Comparison of ENCODE assay signal across 22 cellular contexts in the genomic region with DNA sequence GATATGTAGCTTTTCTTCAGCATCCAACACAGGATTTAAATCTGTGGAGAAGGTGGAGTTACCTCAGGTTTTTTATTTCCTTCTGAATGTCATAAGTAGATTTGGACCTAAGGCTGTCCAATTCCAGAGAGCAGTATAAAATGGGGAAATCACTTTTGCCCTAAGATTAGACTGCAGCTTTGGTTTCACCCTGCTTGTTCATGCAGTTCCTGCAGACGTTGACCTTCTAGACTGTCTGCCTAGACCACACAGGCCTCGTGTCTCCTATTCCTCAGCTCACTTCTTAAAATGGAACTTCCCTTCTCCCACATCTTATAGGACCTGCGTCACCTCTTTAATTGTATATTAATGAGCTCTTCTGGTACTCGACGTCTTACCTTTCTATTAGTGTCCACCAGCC. TPM values are rescaled to one million over a fixed set of nuclear protein-coding genes. Genes with fewer than 3 reads are reported as not detected.
DNase-seq lines count a peak whose midpoint lies in the region; ATAC-seq and TF ChIP-seq lines count a peak whose summit lies in the region.
"Had no signal": no experiment of that assay in that cellular context is flagged by ENCODE, and none has a peak within 500 bp of the region (broad histone marks: within the 10 kb centered on the region; RNA-seq: fewer than 3 reads in every experiment).

No MANE protein-coding gene starts in this region.

- TF ChIP-seq CTCF in adrenal gland (IDR thresholded peaks at IDR 0.05): no peak
- TF ChIP-seq CTCF in lower lobe of right lung (IDR thresholded peaks at IDR 0.05): no peak

- H3K4me3 ChIP-seq in adrenal gland: no peak overlapping the region
- H3K4me3 ChIP-seq in lower lobe of right lung: no peak overlapping the region
- H3K4me3 ChIP-seq: A549, Peyer's patch, skin epidermis had no signal

- no peaks in the 10 kb centered on the region for H3K9me3 ChIP-seq in adrenal gland (replicated peaks in 1 of 3)
- no peaks in the 10 kb centered on the region for H3K9me3 ChIP-seq in lower lobe of right lung
- H3K9me3 ChIP-seq: A549, Peyer's patch had no signal

- DNase-seq in activated naive CD4-positive, alpha-beta T cell treated with anti-CD3 and anti-CD28 coated beads, Interleukin-2, amount 10 ng/mL, durations not matched to agents 7 days and 5 days: no peak
- peak in 2 of 7 donors; percentile 31 to 32 for DNase-seq in adrenal gland
- DNase-seq in lower lobe of right lung: no peak
- DNase-seq in substantia nigra (lab: John Stamatoyannopoulos, UW): peak in 5 of 49 donors; percentile 1 to 27 (median 11)
- DNase-seq in activated effector memory CD4-positive, alpha-beta T cell treated with anti-CD3 and anti-CD28 coated beads, Interleukin-2, amount 50 U/mL, for 16 hours: no peak
- DNase-seq in activated CD4-positive, alpha-beta T cell treated with anti-CD3 and anti-CD28 coated beads, Interleukin-2, amount 10 ng/mL, durations not matched to agents 24 days and 14 days: no peak
- DNase-seq: activated CD8-positive, alpha-beta T cell treated with anti-CD3 and anti-CD28 coated beads, Interleukin-2, amount 10 ng/mL, durations not matched to agents 7 days and 5 days; activated naive CD8-positive, alpha-beta T cell treated with anti-CD3 and anti-CD28 coated beads, Interleukin-2, amount 50 U/mL, for 24 hours; activated T-cell treated with anti-CD3 and anti-CD28 coated beads, Interleukin-2, amount 50 U/mL, for 72 hours; H7; kidney; NCI-H1092 treated with DMSO at 0.1 percent for 48 hours; NCI-H2107; NCI-H69; occipital lobe; Peyer's patch; SW 1271 had no signal

- H3K4me1 ChIP-seq in adrenal gland (replicated peaks in 1 of 2) (peaks cover 0 to 14% of the 10 kb centered on the region in 2 donors), lower lobe of right lung (peaks cover 13% of the 10 kb centered on the region)
- H3K4me1 ChIP-seq: Peyer's patch had no signal

- H3K27ac ChIP-seq in adrenal gland (peak overlapping the region in 3 of 5 donors; percentile 9 to 89 (median 84)), lower lobe of right lung (peak overlapping the region; percentile 40), substantia nigra (ENCODE audit: low read depth, low read length, poor library complexity, severe bottlenecking) (peak overlapping the region; percentile 27)

- intact Hi-C loops in adrenal gland (cut with DNase I) (no loop called here), lower lobe of right lung (cut with DNase I) (no loop called here)
- intact Hi-C loops in activated CD4-positive, alpha-beta T cell treated with anti-CD3 and anti-CD28 coated beads, Interleukin-2, amount 10 ng/mL, durations not matched to agents 24 days and 14 days (cut with micrococcal nuclease): no loop called here

- H3K36me3 Mint-ChIP-seq in activated naive CD4-positive, alpha-beta T cell treated with anti-CD3 and anti-CD28 coated beads, Interleukin-2, amount 50 U/mL, for 24 hours: no peaks in the 10 kb centered on the region
- no peaks in the 10 kb centered on the region for H3K36me3 Mint-ChIP-seq in activated naive CD4-positive, alpha-beta T cell treated with anti-CD3 and anti-CD28 coated beads, Interleukin-2, amount 10 ng/mL, durations not matched to agents 7 days and 5 days
- H3K36me3 Mint-ChIP-seq in activated CD4-positive, alpha-beta T cell treated with anti-CD3 and anti-CD28 coated beads, Interleukin-2, amount 10 ng/mL, durations not matched to agents 24 days and 14 days (ENCODE audit: low read depth): peaks cover 2% of the 10 kb centered on the region

- peak overlapping the region; percentile 7 for H3K27ac Mint-ChIP-seq in activated naive CD4-positive, alpha-beta T cell treated with anti-CD3 and anti-CD28 coated beads, Interleukin-2, amount 50 U/mL, for 24 hours
- no peak overlapping the region for H3K27ac Mint-ChIP-seq in activated naive CD4-positive, alpha-beta T cell treated with anti-CD3 and anti-CD28 coated beads, Interleukin-2, amount 10 ng/mL, durations not matched to agents 7 days and 5 days
- H3K27ac Mint-ChIP-seq in activated CD4-positive, alpha-beta T cell treated with anti-CD3 and anti-CD28 coated beads, Interleukin-2, amount 10 ng/mL, durations not matched to agents 24 days and 14 days: no peak overlapping the region
- H3K27ac Mint-ChIP-seq: activated CD8-positive, alpha-beta T cell treated with anti-CD3 and anti-CD28 coated beads, Interleukin-2, amount 10 ng/mL, durations not matched to agents 7 days and 5 days; activated naive CD8-positive, alpha-beta T cell treated with anti-CD3 and anti-CD28 coated beads, Interleukin-2, amount 50 U/mL, for 24 hours; activated T-cell treated with anti-CD3 and anti-CD28 coated beads, Interleukin-2, amount 50 U/mL, for 72 hours had no signal

- H3K36me3 ChIP-seq in adrenal gland (replicated peaks in 1 of 2): no peaks in the 10 kb centered on the region
- H3K36me3 ChIP-seq in lower lobe of right lung: no peaks in the 10 kb centered on the region
- H3K36me3 ChIP-seq: Peyer's patch had no signal

- peaks cover 6% of the 10 kb centered on the region for H3K9me3 Mint-ChIP-seq in activated naive CD4-positive, alpha-beta T cell treated with anti-CD3 and anti-CD28 coated beads, Interleukin-2, amount 50 U/mL, for 24 hours
- peaks cover under 1% of the 10 kb centered on the region for H3K9me3 Mint-ChIP-seq in activated naive CD4-positive, alpha-beta T cell treated with anti-CD3 and anti-CD28 coated beads, Interleukin-2, amount 10 ng/mL, durations not matched to agents 7 days and 5 days
- peaks cover 24% of the 10 kb centered on the region for H3K9me3 Mint-ChIP-seq in activated CD4-positive, alpha-beta T cell treated with anti-CD3 and anti-CD28 coated beads, Interleukin-2, amount 10 ng/mL, durations not matched to agents 24 days and 14 days

- H3K4me3 Mint-ChIP-seq in activated naive CD4-positive, alpha-beta T cell treated with anti-CD3 and anti-CD28 coated beads, Interleukin-2, amount 50 U/mL, for 24 hours: no peak overlapping the region
- H3K4me3 Mint-ChIP-seq in activated naive CD4-positive, alpha-beta T cell treated with anti-CD3 and anti-CD28 coated beads, Interleukin-2, amount 10 ng/mL, durations not matched to agents 7 days and 5 days: no peak overlapping the region
- no peak overlapping the region for H3K4me3 Mint-ChIP-seq in activated CD4-positive, alpha-beta T cell treated with anti-CD3 and anti-CD28 coated beads, Interleukin-2, amount 10 ng/mL, durations not matched to agents 24 days and 14 days
- H3K4me3 Mint-ChIP-seq: activated CD8-positive, alpha-beta T cell treated with anti-CD3 and anti-CD28 coated beads, Interleukin-2, amount 10 ng/mL, durations not matched to agents 7 days and 5 days; activated naive CD8-positive, alpha-beta T cell treated with anti-CD3 and anti-CD28 coated beads, Interleukin-2, amount 50 U/mL, for 24 hours had no signal

- CTCF ChIA-PET in activated naive CD4-positive, alpha-beta T cell treated with anti-CD3 and anti-CD28 coated beads, Interleukin-2, amount 10 ng/mL, durations not matched to agents 7 days and 5 days (lab: Charles Lee): no interaction called here

- H3K27me3 Mint-ChIP-seq in activated naive CD4-positive, alpha-beta T cell treated with anti-CD3 and anti-CD28 coated beads, Interleukin-2, amount 50 U/mL, for 24 hours: no peaks in the 10 kb centered on the region
- peaks cover 15% of the 10 kb centered on the region for H3K27me3 Mint-ChIP-seq in activated naive CD4-positive, alpha-beta T cell treated with anti-CD3 and anti-CD28 coated beads, Interleukin-2, amount 10 ng/mL, durations not matched to agents 7 days and 5 days
- H3K27me3 Mint-ChIP-seq in activated CD4-positive, alpha-beta T cell treated with anti-CD3 and anti-CD28 coated beads, Interleukin-2, amount 10 ng/mL, durations not matched to agents 24 days and 14 days: peaks cover 4% of the 10 kb centered on the region
- H3K27me3 Mint-ChIP-seq: activated naive CD8-positive, alpha-beta T cell treated with anti-CD3 and anti-CD28 coated beads, Interleukin-2, amount 50 U/mL, for 24 hours had no signal

- peaks cover 20% of the 10 kb centered on the region for H3K4me1 Mint-ChIP-seq in activated naive CD4-positive, alpha-beta T cell treated with anti-CD3 and anti-CD28 coated beads, Interleukin-2, amount 50 U/mL, for 24 hours
- peaks cover 10% of the 10 kb centered on the region for H3K4me1 Mint-ChIP-seq in activated naive CD4-positive, alpha-beta T cell treated with anti-CD3 and anti-CD28 coated beads, Interleukin-2, amount 10 ng/mL, durations not matched to agents 7 days and 5 days
- H3K4me1 Mint-ChIP-seq in activated CD4-positive, alpha-beta T cell treated with anti-CD3 and anti-CD28 coated beads, Interleukin-2, amount 10 ng/mL, durations not matched to agents 24 days and 14 days: peaks cover 17% of the 10 kb centered on the region

- TF ChIP-seq POLR2A in adrenal gland (IDR thresholded peaks at IDR 0.05): no peak

- ATAC-seq in lower lobe of right lung: peak; percentile 60 to 80
- no peak for ATAC-seq in HG02588 (IDR thresholded peaks at IDR 0.05; ENCODE audit: unreplicated experiment)
- ATAC-seq: A549; activated CD8-positive, alpha-beta T cell treated with anti-CD3 and anti-CD28 coated beads, Interleukin-2, amount 10 ng/mL, durations not matched to agents 7 days and 5 days; activated naive CD8-positive, alpha-beta T cell treated with anti-CD3 and anti-CD28 coated beads, Interleukin-2, amount 50 U/mL, for 24 hours; activated T-cell treated with anti-CD3 and anti-CD28 coated beads, Interleukin-2, amount 50 U/mL, for 72 hours had no signal

- H3K27me3 ChIP-seq in adrenal gland (no peaks in the 10 kb centered on the region), lower lobe of right lung (ENCODE audit: low read depth) (no peaks in the 10 kb centered on the region)
- H3K27me3 ChIP-seq: Peyer's patch had no signal

- 70 to 82% (median 74%) methylated on average over 5 of the region's 5 CpGs for WGBS in adrenal gland, 4 donors

RNA-seq across cellular contexts. Expression of gene C6orf62, which starts 26.0 kb away (rescaled TPM):
- total RNA-seq in adrenal gland (100 to 1,000 TPM in 4 of 8 donors, 10 to 100 TPM in 4; 57.2 to 121 (median 103) TPM), lower lobe of right lung (123 TPM)
- 100 to 1,000 TPM in 2 of 3 donors, 10 to 100 TPM in 1; 52.3 to 120 (median 106) TPM for polyA plus RNA-seq in adrenal gland
- total RNA-seq in activated CD4-positive, alpha-beta T cell treated with anti-CD3 and anti-CD28 coated beads, Interleukin-2, amount 10 ng/mL, durations not matched to agents 24 days and 14 days: 113 and 118 TPM in 2 replicates

RNA-seq across cellular contexts. Expression of gene GMNN, which starts 29.8 kb away (rescaled TPM):
- total RNA-seq in adrenal gland (10 to 100 TPM in 3 of 8 donors, 1 to 10 TPM in 5; 5.3 to 57.9 (median 8.3) TPM), lower lobe of right lung (11.1 TPM)
- 10 to 100 TPM in 1 of 3 donors, 1 to 10 TPM in 2; 4.1 to 22.0 (median 7.1) TPM for polyA plus RNA-seq in adrenal gland
- 71.0 and 76.8 TPM in 2 replicates for total RNA-seq in activated CD4-positive, alpha-beta T cell treated with anti-CD3 and anti-CD28 coated beads, Interleukin-2, amount 10 ng/mL, durations not matched to agents 24 days and 14 days

RNA-seq across cellular contexts. Expression of gene ARMH2, which starts 53.8 kb away (rescaled TPM):
- not detected for total RNA-seq in adrenal gland
- not detected for polyA plus RNA-seq in adrenal gland
- 0.68 TPM for total RNA-seq in lower lobe of right lung
- total RNA-seq in activated CD4-positive, alpha-beta T cell treated with anti-CD3 and anti-CD28 coated beads, Interleukin-2, amount 10 ng/mL, durations not matched to agents 24 days and 14 days: 0.30 and 0.31 TPM in 2 replicates
- total RNA-seq: activated T-cell treated with anti-CD3 and anti-CD28 coated beads, Interleukin-2, amount 50 U/mL, for 72 hours; H7; kidney; occipital lobe; Peyer's patch; ureter had no signal
- polyA plus RNA-seq: A549 had no signal

Comparison
In these comparisons a context has a peak if more than half of its experiments do, and no peak if none do; other contexts are left out.
1. H3K27ac ChIP-seq: peak in every context shown above with its lines; median percentile 84 in adrenal gland; 40 in lower lobe of right lung; 27 in substantia nigra.